12 cellular contexts compared by ENCODE assay signal in genomic region chr22:42895541-42895981, GRCh38. TPM values are rescaled to one million over a fixed set of nuclear protein-coding genes. Genes with fewer than 3 reads are reported as not detected.
DNase-seq lines count a peak whose midpoint lies in the region; ATAC-seq and TF ChIP-seq lines count a peak whose summit lies in the region.
"Had no signal": no experiment of that assay in that cellular context is flagged by ENCODE, and none has a peak within 500 bp of the region (broad histone marks: within the 10 kb centered on the region; RNA-seq: fewer than 3 reads in every experiment).

No MANE protein-coding gene starts in this region.

- no peak overlapping the region for H3K4me3 Mint-ChIP-seq in CD4-positive, alpha-beta T cell
- no peak overlapping the region for H3K4me3 Mint-ChIP-seq in nephron progenitor cell

- no peaks in the 10 kb centered on the region for H3K9me3 ChIP-seq in CD4-positive, alpha-beta T cell (ENCODE audit: control insufficient read depth, low read length)
- H3K9me3 ChIP-seq in Loucy (ENCODE audit: insufficient read depth, low read depth, low read length) (no peaks in the 10 kb centered on the region), A673 (ENCODE audit: low read depth, low read length, poor library complexity, severe bottlenecking) (no peaks in the 10 kb centered on the region)
- H3K9me3 ChIP-seq: HAP-1, uterus had no signal

- H3K9ac ChIP-seq in Loucy (ENCODE audit: low read depth, low read length, poor library complexity, severe bottlenecking), result peak overlapping the region; percentile 24

- no peak overlapping the region for H2AFZ ChIP-seq in Loucy (ENCODE audit: low read length)

- no peak overlapping the region for H3K4me3 ChIP-seq in Loucy (ENCODE audit: low read length, poor library complexity, severe bottlenecking)
- H3K4me3 ChIP-seq in coronary artery, result peak overlapping the region; percentile 6
- no peak overlapping the region for H3K4me3 ChIP-seq in A673 (ENCODE audit: low read depth, low read length, poor library complexity, severe bottlenecking)
- H3K4me3 ChIP-seq: HAP-1, uterus had no signal

- no TSS peak for BruUV-seq in A673 (replicated peaks; lab: Mats Ljungman, UMichigan)

- peaks cover 26% of the 10 kb centered on the region; the same call in 1 of the 2 replicates for H3K79me2 ChIP-seq in Loucy (ENCODE audit: insufficient read depth, low read length)

- no peaks in the 10 kb centered on the region for H3K27me3 ChIP-seq in CD4-positive, alpha-beta T cell (ENCODE audit: control insufficient read depth, insufficient read depth, low read length)
- H3K27me3 ChIP-seq in Loucy (ENCODE audit: insufficient read depth, low read length, poor library complexity, severe bottlenecking), result no peaks in the 10 kb centered on the region
- H3K27me3 ChIP-seq in A673 (replicated peaks; ENCODE audit: insufficient read depth, low read depth, low read length, poor library complexity), result no peaks in the 10 kb centered on the region
- H3K27me3 ChIP-seq: uterus had no signal

- peak overlapping the region; percentile 83 for H3K27ac Mint-ChIP-seq in CD4-positive, alpha-beta T cell
- peak overlapping the region; percentile 46 for H3K27ac Mint-ChIP-seq in nephron progenitor cell

- H3K27ac ChIP-seq in CD4-positive, alpha-beta T cell (ENCODE audit: low read depth, low read length), result no peak overlapping the region
- H3K27ac ChIP-seq in coronary artery, result peak overlapping the region; percentile 38 to 63
- no peak overlapping the region for H3K27ac ChIP-seq in A673 (ENCODE audit: low read depth, low read length, poor library complexity, severe bottlenecking)
- H3K27ac ChIP-seq: uterus had no signal

- H3K4me1 ChIP-seq in Loucy (ENCODE audit: insufficient read depth, low read length, poor library complexity, severe bottlenecking) (peaks cover 10% of the 10 kb centered on the region), A673 (ENCODE audit: insufficient read depth, low read length, poor library complexity, severe bottlenecking) (peaks cover 10% of the 10 kb centered on the region)
- H3K4me1 ChIP-seq: uterus had no signal

- H3K36me3 Mint-ChIP-seq in CD4-positive, alpha-beta T cell (ENCODE audit: low read depth), result peaks cover 26% of the 10 kb centered on the region
- H3K36me3 Mint-ChIP-seq in nephron progenitor cell (ENCODE audit: low read depth), result peaks cover 5% of the 10 kb centered on the region

- H3K36me3 ChIP-seq in Loucy (ENCODE audit: insufficient read depth, low read length), result peaks cover 27% of the 10 kb centered on the region; the same call in 1 of the 2 replicates
- H3K36me3 ChIP-seq in A673 (ENCODE audit: insufficient read depth, low read length, poor library complexity, severe bottlenecking), result no peaks in the 10 kb centered on the region
- H3K36me3 ChIP-seq: uterus had no signal

- no peaks in the 10 kb centered on the region for H3K9me2 ChIP-seq in Loucy (replicated peaks; ENCODE audit: low read depth, low read length)

- H3K9me3 Mint-ChIP-seq in CD4-positive, alpha-beta T cell, result no peaks in the 10 kb centered on the region
- H3K9me3 Mint-ChIP-seq in nephron progenitor cell, result no peaks in the 10 kb centered on the region

- no peak for DNase-seq in CD4-positive, alpha-beta T cell
- DNase-seq in coronary artery (ENCODE audit: low spot score), result no peak
- no peak for DNase-seq in nephron progenitor cell
- no peak for DNase-seq in ecto neural progenitor cell (ENCODE audit: low spot score)
- DNase-seq in central memory CD4-positive, alpha-beta T cell, result no peak
- DNase-seq in A673 (ENCODE audit: low spot score), result no peak
- DNase-seq: effector CD8-positive, alpha-beta T cell; NCI-H510A treated with DMSO at 0.1 percent for 48 hours; uterus had no signal

- ATAC-seq in CD4-positive, alpha-beta T cell (ENCODE audit: poor library complexity), result no peak
- ATAC-seq in HG03280 (IDR thresholded peaks at IDR 0.05; ENCODE audit: unreplicated experiment), result no peak

- H3K4me1 Mint-ChIP-seq in CD4-positive, alpha-beta T cell (ENCODE audit: low read depth), result peaks cover 39% of the 10 kb centered on the region
- peaks cover 35% of the 10 kb centered on the region for H3K4me1 Mint-ChIP-seq in nephron progenitor cell

- no peak for TF ChIP-seq CTCF in CD4-positive, alpha-beta T cell (IDR thresholded peaks at IDR 0.05)
- TF ChIP-seq CTCF in Loucy (conservative IDR thresholded peaks at IDR 0.05; ENCODE audit: low read length) (no peak), coronary artery (IDR thresholded peaks at IDR 0.05) (no peak), nephron progenitor cell (IDR thresholded peaks at IDR 0.05) (no peak), A673 (conservative IDR thresholded peaks at IDR 0.05; ENCODE audit: low read depth, low read length) (no peak)

- peak overlapping the region; percentile 21 for H3K4me2 ChIP-seq in Loucy (ENCODE audit: low read depth, low read length, poor library complexity, severe bottlenecking)

- H3K27me3 Mint-ChIP-seq in CD4-positive, alpha-beta T cell, result no peaks in the 10 kb centered on the region
- H3K27me3 Mint-ChIP-seq in nephron progenitor cell (ENCODE audit: low read depth, poor library complexity), result peaks cover 7% of the 10 kb centered on the region

- POLR2A ChIA-PET in CD4-positive, alpha-beta T cell (lab: Charles Lee), result no interaction called here
- POLR2A ChIA-PET in A673 (lab: Charles Lee; ENCODE audit: low non-redundant PET), result no interaction called here

- peaks cover 10% of the 10 kb centered on the region for H4K20me1 ChIP-seq in Loucy (ENCODE audit: insufficient read depth, low read length, poor library complexity, severe bottlenecking)

- H3F3A ChIP-seq in Loucy (ENCODE audit: low read depth), result peaks cover 3% of the 10 kb centered on the region; the same call in 1 of the 2 replicates

- CTCF ChIA-PET in CD4-positive, alpha-beta T cell (lab: Charles Lee), result interaction anchor here (1.0 kb wide), 1 partner anchor 52 kb away, joined by 3 read pairs; no protein-coding TSS in a partner anchor
- CTCF ChIA-PET in A673 (lab: Charles Lee), result no interaction called here

- intact Hi-C loops in CD4-positive, alpha-beta T cell (cut with DNase I, micrococcal nuclease), result no loop called here
- intact Hi-C loops in A673 (cut with micrococcal nuclease; ENCODE audit: unreplicated experiment), result no loop called here

RNA-seq across cellular contexts. Expression of gene ARFGAP3, which starts 38.5 kb away (rescaled TPM):
- 10 to 100 TPM; 19.5 to 21.4 TPM for total RNA-seq in CD4-positive, alpha-beta T cell
- total RNA-seq in A673 (2021), result 30.0 and 34.3 TPM in 2 replicates

Comparison
In these comparisons a context has a peak if more than half of its experiments do, and no peak if none do; other contexts are left out.
1. H3K27ac ChIP-seq: peak in coronary artery (2 of 2); none in CD4-positive, alpha-beta T cell (single experiment) and A673 (single experiment).